ENCODE assay signal across 9 cellular contexts in the genomic region with DNA sequence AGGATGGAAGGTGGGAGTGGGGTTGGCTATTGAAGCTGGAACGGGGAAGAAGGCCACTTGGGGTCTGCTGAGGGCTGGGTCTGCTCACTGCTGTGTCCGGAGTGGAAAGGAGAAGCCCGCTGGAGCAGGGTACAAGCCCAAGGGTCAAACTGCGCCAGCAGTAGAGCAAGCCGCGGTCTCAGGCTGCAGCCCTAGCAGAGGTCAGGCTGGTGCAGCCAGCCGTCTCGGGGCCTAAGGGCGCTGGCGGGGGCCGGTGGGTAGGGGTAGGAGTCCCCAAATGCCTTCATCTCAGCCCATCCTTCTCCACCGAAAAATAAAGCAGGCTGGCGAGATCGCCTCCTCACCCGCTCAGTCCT. TPM values are rescaled to one million over a fixed set of nuclear protein-coding genes. Genes with fewer than 3 reads are reported as not detected.
DNase-seq lines count a peak whose midpoint lies in the region; ATAC-seq, FAIRE-seq and TF ChIP-seq lines count a peak whose summit lies in the region.
"Had no signal": no experiment of that assay in that cellular context is flagged by ENCODE, and none has a peak within 500 bp of the region (broad histone marks: within the 10 kb centered on the region; RNA-seq: fewer than 3 reads in every experiment).

No MANE protein-coding gene starts in this region.

- H3K9ac ChIP-seq in SK-N-SH (peak overlapping the region; percentile 70; the same call in 1 of the 2 replicates), parathyroid adenoma (peak overlapping the region; percentile 77)

- peaks cover 7 to 37% of the 10 kb centered on the region in 2 experiments; a peak in 2 of 4 replicates for H3K4me1 ChIP-seq in SK-N-SH (ENCODE audit: control insufficient read depth in 1 of 2, insufficient read depth in 2 of 2, low read depth in 1 of 2, low read length in 1 of 2)
- H3K4me1 ChIP-seq in parathyroid adenoma = peaks cover 40% of the 10 kb centered on the region

- H3K9me2 ChIP-seq in SK-N-SH = no peaks in the 10 kb centered on the region

- peak overlapping the region; percentile 94 for H2AFZ ChIP-seq in SK-N-SH (ENCODE audit: low read depth)
- H2AFZ ChIP-seq in parathyroid adenoma = peak overlapping the region; percentile 89

- no peak for TF ChIP-seq RAD21 in SK-N-SH (IDR thresholded peaks at IDR 0.05; ENCODE audit: low read length)

- TF ChIP-seq EP300 in SK-N-SH (IDR thresholded peaks at IDR 0.05; ENCODE audit: borderline replicate concordance in 1 of 2, low read depth in 1 of 2, low read length in 1 of 2) = no peak

- ATAC-seq in GM21737 (IDR thresholded peaks at IDR 0.05; ENCODE audit: unreplicated experiment) (peak; percentile 26), HG02571 (IDR thresholded peaks at IDR 0.05; ENCODE audit: unreplicated experiment) (no peak)

- peak overlapping the region; percentile 68 to 74 for H3K4me3 ChIP-seq in SK-N-SH (ENCODE audit: low read depth in 2 of 2, low read length in 1 of 2)
- H3K4me3 ChIP-seq in fibroblast of the aortic adventitia (ENCODE audit: low read depth, low read length) = peak overlapping the region; percentile 80
- H3K4me3 ChIP-seq in parathyroid adenoma (ENCODE audit: low read depth, low read length) = peak overlapping the region; percentile 63

- H3K27ac ChIP-seq in SK-N-SH (ENCODE audit: low read depth in 2 of 2, low read length in 1 of 2) (peak overlapping the region; percentile 34 to 69; a peak in 2 of 4 replicates), parathyroid adenoma (peak overlapping the region; percentile 96)

- no peaks in the 10 kb centered on the region for H3F3A ChIP-seq in SK-N-SH (replicated peaks; ENCODE audit: insufficient read depth)

- CTCF ChIA-PET in SK-N-SH (lab: Yijun Ruan, JAX) = interaction anchor here (0.6 to 2.2 kb wide), 4 partner anchors 9 to 119 kb away, joined by 3 to 11 read pairs (median 3); no protein-coding TSS in a partner anchor

- H3K4me2 ChIP-seq in SK-N-SH (peak overlapping the region; percentile 76; the same call in 1 of the 2 replicates), parathyroid adenoma (ENCODE audit: low read length) (peak overlapping the region; percentile 82)

- peaks cover 35% of the 10 kb centered on the region for H4K20me1 ChIP-seq in SK-N-SH (ENCODE audit: insufficient read depth)

- no peak for TF ChIP-seq CTCF in SK-N-SH (IDR thresholded peaks at IDR 0.05)
- no peak for TF ChIP-seq CTCF in fibroblast of the aortic adventitia (IDR thresholded peaks at IDR 0.05; ENCODE audit: insufficient read depth, low read length)
- TF ChIP-seq CTCF in parathyroid adenoma (IDR thresholded peaks at IDR 0.05) = no peak

- H3K9me3 ChIP-seq in SK-N-SH (no peaks in the 10 kb centered on the region), parathyroid adenoma (ENCODE audit: control insufficient read depth, low read length) (no peaks in the 10 kb centered on the region)

- H3K36me3 ChIP-seq in SK-N-SH (replicated peaks in 1 of 2; ENCODE audit: control insufficient read depth in 1 of 2, insufficient read depth in 2 of 2, low read length in 1 of 2) = no peaks in the 10 kb centered on the region
- H3K36me3 ChIP-seq in parathyroid adenoma (ENCODE audit: control insufficient read depth, insufficient read depth, low read length) = no peaks in the 10 kb centered on the region

- 90% methylated on average over 9 of the region's 15 CpGs for WGBS in SK-N-SH (ENCODE audit: low lambda C conversion rate)

- H3K79me2 ChIP-seq in SK-N-SH (ENCODE audit: insufficient read depth) = peaks cover 38% of the 10 kb centered on the region
- peaks cover 13% of the 10 kb centered on the region for H3K79me2 ChIP-seq in parathyroid adenoma

- DNase-seq in CD1c-positive myeloid dendritic cell (ENCODE audit: extremely low spot score) (peak; percentile 37), SK-N-SH (no peak), fibroblast of the aortic adventitia (ENCODE audit: low read depth) (no peak), activated gamma-delta T cell (lab: John Stamatoyannopoulos, UW) (no peak), frontal cortex (ENCODE audit: low spot score in 2 of 2) (no peak)

- POLR2A ChIA-PET in SK-N-SH (lab: Yijun Ruan, JAX) = no interaction called here

- no peak for FAIRE-seq in frontal cortex (lab: Jason Lieb, UNC)
- FAIRE-seq: islet of Langerhans had no signal

- H3K27me3 ChIP-seq in SK-N-SH (ENCODE audit: insufficient read depth) (no peaks in the 10 kb centered on the region), parathyroid adenoma (ENCODE audit: control insufficient read depth, insufficient read depth, low read length) (no peaks in the 10 kb centered on the region)

TF ChIP-seq in SK-N-SH, 30 proteins besides CTCF, POLR2A, EP300 and RAD21:
- TF ChIP-seq FOXJ3 (CRISPR knock-in tag; IDR thresholded peaks at IDR 0.05) (no peak), MXI1 (IDR thresholded peaks at IDR 0.05; ENCODE audit: low read depth, low read length) (no peak), RFX5 (IDR thresholded peaks at IDR 0.05; ENCODE audit: low read length) (no peak), TAF1 (IDR thresholded peaks at IDR 0.05; ENCODE audit: borderline replicate concordance, low read depth, low read length) (no peak), NRF1 (IDR thresholded peaks at IDR 0.05; ENCODE audit: low read depth, low read length) (no peak), GABPA (IDR thresholded peaks at IDR 0.05; ENCODE audit: low read depth) (no peak), ELF1 (IDR thresholded peaks at IDR 0.05) (no peak), FOXM1 (IDR thresholded peaks at IDR 0.05; ENCODE audit: low read depth) (no peak), FOSL2 (IDR thresholded peaks at IDR 0.05; ENCODE audit: borderline replicate concordance, low read depth) (no peak), SIN3A (IDR thresholded peaks at IDR 0.05; ENCODE audit: borderline replicate concordance, low read depth, low read length) (no peak)
- TF ChIP-seq, protein P1, sequence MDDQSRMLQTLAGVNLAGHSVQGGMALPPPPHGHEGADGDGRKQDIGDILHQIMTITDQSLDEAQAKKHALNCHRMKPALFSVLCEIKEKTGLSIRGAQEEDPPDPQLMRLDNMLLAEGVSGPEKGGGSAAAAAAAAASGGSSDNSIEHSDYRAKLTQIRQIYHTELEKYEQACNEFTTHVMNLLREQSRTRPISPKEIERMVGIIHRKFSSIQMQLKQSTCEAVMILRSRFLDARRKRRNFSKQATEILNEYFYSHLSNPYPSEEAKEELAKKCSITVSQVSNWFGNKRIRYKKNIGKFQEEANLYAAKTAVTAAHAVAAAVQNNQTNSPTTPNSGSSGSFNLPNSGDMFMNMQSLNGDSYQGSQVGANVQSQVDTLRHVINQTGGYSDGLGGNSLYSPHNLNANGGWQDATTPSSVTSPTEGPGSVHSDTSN (IDR thresholded peaks at IDR 0.05) = no peak
- TF ChIP-seq, protein P2, sequence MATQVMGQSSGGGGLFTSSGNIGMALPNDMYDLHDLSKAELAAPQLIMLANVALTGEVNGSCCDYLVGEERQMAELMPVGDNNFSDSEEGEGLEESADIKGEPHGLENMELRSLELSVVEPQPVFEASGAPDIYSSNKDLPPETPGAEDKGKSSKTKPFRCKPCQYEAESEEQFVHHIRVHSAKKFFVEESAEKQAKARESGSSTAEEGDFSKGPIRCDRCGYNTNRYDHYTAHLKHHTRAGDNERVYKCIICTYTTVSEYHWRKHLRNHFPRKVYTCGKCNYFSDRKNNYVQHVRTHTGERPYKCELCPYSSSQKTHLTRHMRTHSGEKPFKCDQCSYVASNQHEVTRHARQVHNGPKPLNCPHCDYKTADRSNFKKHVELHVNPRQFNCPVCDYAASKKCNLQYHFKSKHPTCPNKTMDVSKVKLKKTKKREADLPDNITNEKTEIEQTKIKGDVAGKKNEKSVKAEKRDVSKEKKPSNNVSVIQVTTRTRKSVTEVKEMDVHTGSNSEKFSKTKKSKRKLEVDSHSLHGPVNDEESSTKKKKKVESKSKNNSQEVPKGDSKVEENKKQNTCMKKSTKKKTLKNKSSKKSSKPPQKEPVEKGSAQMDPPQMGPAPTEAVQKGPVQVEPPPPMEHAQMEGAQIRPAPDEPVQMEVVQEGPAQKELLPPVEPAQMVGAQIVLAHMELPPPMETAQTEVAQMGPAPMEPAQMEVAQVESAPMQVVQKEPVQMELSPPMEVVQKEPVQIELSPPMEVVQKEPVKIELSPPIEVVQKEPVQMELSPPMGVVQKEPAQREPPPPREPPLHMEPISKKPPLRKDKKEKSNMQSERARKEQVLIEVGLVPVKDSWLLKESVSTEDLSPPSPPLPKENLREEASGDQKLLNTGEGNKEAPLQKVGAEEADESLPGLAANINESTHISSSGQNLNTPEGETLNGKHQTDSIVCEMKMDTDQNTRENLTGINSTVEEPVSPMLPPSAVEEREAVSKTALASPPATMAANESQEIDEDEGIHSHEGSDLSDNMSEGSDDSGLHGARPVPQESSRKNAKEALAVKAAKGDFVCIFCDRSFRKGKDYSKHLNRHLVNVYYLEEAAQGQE (IDR thresholded peaks at IDR 0.05; ENCODE audit: low read depth, low read length) = no peak

RNA-seq across cellular contexts. Expression of a gene that starts 0.7 kb away (rescaled TPM):
- polyA plus RNA-seq in SK-N-SH (2012; rRNA removed) = 21.1 and 22.3 TPM in 2 replicates
- polyA plus RNA-seq in SK-N-SH (2012; cell fraction: cytosol; rRNA removed) = 21.9 and 22.5 TPM in 2 replicates
- polyA plus RNA-seq in SK-N-SH (2012; cell fraction: nucleus; rRNA removed) = 12.9 and 14.8 TPM in 2 replicates
- total RNA-seq in fibroblast of the aortic adventitia (ENCODE audit: low replicate concordance) (67.9 and 80.1 TPM in 2 replicates), frontal cortex (5.3 TPM)

Comparison
In these comparisons a context has a peak if more than half of its experiments do, and no peak if none do; other contexts are left out.
1. RNA of a gene that starts 0.7 kb away (total RNA-seq): 67.9 to 80.1 TPM in fibroblast of the aortic adventitia; 5.3 TPM in frontal cortex (single experiment); every median in the first group is over 10 times any median in the second.
2. Peak in every context shown above with its lines, with median percentiles within 50 percentile points of each other: H3K4me3 ChIP-seq.